Comparison of ENCODE assay signal across 8 cellular contexts in genomic region chr2:70523996-70524965, GRCh38. TPM values are rescaled to one million over a fixed set of nuclear protein-coding genes. Genes with fewer than 3 reads are reported as not detected.
A peak's percentile ranks its signal among the peaks of the same experiment; 100 is the strongest.
DNase-seq lines count a peak whose midpoint lies in the region; ATAC-seq and TF ChIP-seq lines count a peak whose summit lies in the region.

No MANE protein-coding gene starts in this region.

- H3K27ac Mint-ChIP-seq in activated T-cell treated with anti-CD3 and anti-CD28 coated beads, Interleukin-2, amount 50 U/mL, for 72 hours: peak overlapping the region; percentile 27

- peak; percentile 84 to 87 for ATAC-seq in activated T-cell treated with anti-CD3 and anti-CD28 coated beads, Interleukin-2, amount 50 U/mL, for 72 hours (replicated peaks in 1 of 2)
- ATAC-seq in upper lobe of left lung (ENCODE audit: low FRiP score in 2 of 2): peak; percentile 67 to 82
- no peak for ATAC-seq in GM21529 (IDR thresholded peaks at IDR 0.05; ENCODE audit: unreplicated experiment)

- peak overlapping the region; percentile 63 to 67 for H3K4me3 Mint-ChIP-seq in activated T-cell treated with anti-CD3 and anti-CD28 coated beads, Interleukin-2, amount 50 U/mL, for 72 hours

- no peak overlapping the region for H2AFZ ChIP-seq in ACC112 (ENCODE audit: low read length, unreplicated experiment)

- no peaks in the 10 kb centered on the region for H3K79me2 ChIP-seq in ACC112 (ENCODE audit: control insufficient read depth, insufficient read depth, low read length, unreplicated experiment)

- peak overlapping the region; percentile 19 for H3K9ac ChIP-seq in HUES6 (ENCODE audit: low read length)

- 31 to 43% methylated on average over 12 to 14 of the region's 14 CpGs for WGBS in upper lobe of left lung, 2 donors

- H3K36me3 Mint-ChIP-seq in activated T-cell treated with anti-CD3 and anti-CD28 coated beads, Interleukin-2, amount 50 U/mL, for 72 hours (ENCODE audit: insufficient read depth in 2 of 2): no peaks in the 10 kb centered on the region

- TF ChIP-seq POLR2A in upper lobe of left lung (IDR thresholded peaks at IDR 0.05): no peak

- H3K27me3 Mint-ChIP-seq in activated T-cell treated with anti-CD3 and anti-CD28 coated beads, Interleukin-2, amount 50 U/mL, for 72 hours (ENCODE audit: low read depth): no peaks in the 10 kb centered on the region

- no peaks in the 10 kb centered on the region for H3K9me3 Mint-ChIP-seq in activated T-cell treated with anti-CD3 and anti-CD28 coated beads, Interleukin-2, amount 50 U/mL, for 72 hours

- TF ChIP-seq EP300 in upper lobe of left lung (IDR thresholded peaks at IDR 0.05): peak in 1 of 4 donors; percentile 39

- H3K4me1 ChIP-seq in ACC112 (ENCODE audit: control insufficient read depth, insufficient read depth, low read length, unreplicated experiment): peaks cover 28% of the 10 kb centered on the region
- peaks cover 15% of the 10 kb centered on the region for H3K4me1 ChIP-seq in HUES6 (ENCODE audit: control insufficient read depth, insufficient read depth, low read length)
- peaks cover 10 to 28% (median 25%) of the 10 kb centered on the region in 4 donors for H3K4me1 ChIP-seq in upper lobe of left lung

- peak; percentile 41 to 42 for DNase-seq in activated T-cell treated with anti-CD3 and anti-CD28 coated beads, Interleukin-2, amount 50 U/mL, for 72 hours
- DNase-seq in iPS DF 19.7 (ENCODE audit: low read depth, low spot score): peak; percentile 9
- DNase-seq in upper lobe of left lung: peak; percentile 33 to 90
- DNase-seq in occipital lobe (lab: John Stamatoyannopoulos, UW): no peak
- no peak for DNase-seq in NCI-H1436 treated with DMSO at 0.1 percent for 48 hours (lab: John Stamatoyannopoulos, UW)

- no peak for TF ChIP-seq CTCF in upper lobe of left lung (IDR thresholded peaks at IDR 0.05)

- H3K27ac ChIP-seq in ACC112 (ENCODE audit: low read depth, low read length): peak overlapping the region; percentile 69
- no peak overlapping the region for H3K27ac ChIP-seq in HUES6 (ENCODE audit: low read depth, low read length)
- H3K27ac ChIP-seq in upper lobe of left lung: peak overlapping the region; percentile 73 to 81 (median 76)

- H3K9me3 ChIP-seq in HUES6 (ENCODE audit: control insufficient read depth, insufficient read depth, low read depth, low read length) (no peaks in the 10 kb centered on the region), upper lobe of left lung (no peaks in the 10 kb centered on the region)

- H3K27me3 ChIP-seq in ACC112 (ENCODE audit: insufficient read depth, low read length) (no peaks in the 10 kb centered on the region), HUES6 (ENCODE audit: control insufficient read depth, insufficient read depth, low read length) (no peaks in the 10 kb centered on the region), upper lobe of left lung (no peaks in the 10 kb centered on the region)

- H3K4me1 Mint-ChIP-seq in activated T-cell treated with anti-CD3 and anti-CD28 coated beads, Interleukin-2, amount 50 U/mL, for 72 hours (ENCODE audit: low read depth): peaks cover 21% of the 10 kb centered on the region

- H3K4me3 ChIP-seq in ACC112 (ENCODE audit: low read depth, low read length) (peak overlapping the region; percentile 30; the same call in 1 of the 2 replicates), HUES6 (ENCODE audit: low read depth, low read length) (no peak overlapping the region; the same call in 1 of the 2 replicates), upper lobe of left lung (no peak overlapping the region)

- H3K36me3 ChIP-seq in ACC112 (ENCODE audit: insufficient read depth, low read length) (no peaks in the 10 kb centered on the region), HUES6 (ENCODE audit: control insufficient read depth, insufficient read depth, low read length) (no peaks in the 10 kb centered on the region), upper lobe of left lung (no peaks in the 10 kb centered on the region)

RNA-seq across cellular contexts. Expression of gene TGFA, which starts 29.3 kb away (rescaled TPM):
- 1 to 10 TPM; 2.5 TPM for total RNA-seq in activated T-cell treated with anti-CD3 and anti-CD28 coated beads, Interleukin-2, amount 50 U/mL, for 72 hours
- total RNA-seq in upper lobe of left lung (10 to 100 TPM in 3 of 6 donors, 1 to 10 TPM in 3; 4.2 to 19.6 (median 10.7) TPM), occipital lobe (14.2 TPM)

Comparison
In these comparisons a context has a peak if more than half of its experiments do, and no peak if none do; other contexts are left out.
1. DNase-seq: peak in activated T-cell treated with anti-CD3 and anti-CD28 coated beads, Interleukin-2, amount 50 U/mL, for 72 hours (2 of 2), iPS DF 19.7 (single experiment) and upper lobe of left lung (2 of 2); none in occipital lobe (single experiment) and NCI-H1436 treated with DMSO at 0.1 percent for 48 hours (single experiment).